ENCODE assay signal across 8 cellular contexts in genomic region chr17:8435245-8436168, GRCh38. TPM values are rescaled to one million over a fixed set of nuclear protein-coding genes. Genes with fewer than 3 reads are reported as not detected.
DNase-seq lines count a peak whose midpoint lies in the region; ATAC-seq and TF ChIP-seq lines count a peak whose summit lies in the region.

Gene NDEL1 (plus strand): TSS chr17:8435884. CDS start chr17:8444272, 8,388 bp downstream.

- H3K9ac ChIP-seq in mucosa of rectum (ENCODE audit: low read depth in 1 of 2, low read length in 2 of 2), result peak within 1 kb of the TSS; percentile 97 to 100

- peak within 1 kb of the TSS; percentile 97 for H3K27ac Mint-ChIP-seq in activated T-cell treated with anti-CD3 and anti-CD28 coated beads, Interleukin-2, amount 50 U/mL, for 24 hours

- ATAC-seq in GM21737 (IDR thresholded peaks at IDR 0.05; ENCODE audit: unreplicated experiment), result peak; percentile 95

- H3K4me3 Mint-ChIP-seq in activated T-cell treated with anti-CD3 and anti-CD28 coated beads, Interleukin-2, amount 50 U/mL, for 24 hours, result peak within 1 kb of the TSS; percentile 96

- peak; percentile 96 for TF ChIP-seq POLR2A in erythroblast (IDR thresholded peaks at IDR 0.05; ENCODE audit: low read length)

- H3K9me3 Mint-ChIP-seq in activated T-cell treated with anti-CD3 and anti-CD28 coated beads, Interleukin-2, amount 50 U/mL, for 24 hours, result no peaks in the 10 kb centered on the region

- H3K36me3 Mint-ChIP-seq in activated T-cell treated with anti-CD3 and anti-CD28 coated beads, Interleukin-2, amount 50 U/mL, for 24 hours (ENCODE audit: low read depth), result peaks cover 37% of the 10 kb centered on the region

- H3K36me3 ChIP-seq in mucosa of rectum (ENCODE audit: control insufficient read depth in 2 of 2, insufficient read depth in 2 of 2, low read length in 2 of 2), result peaks cover 1 to 4% of the 10 kb centered on the region in 2 donors

- H3K9me3 ChIP-seq in mucosa of rectum (ENCODE audit: control insufficient read depth in 2 of 2, low read length in 2 of 2), result no peaks in the 10 kb centered on the region

- peak; percentile 97 for DNase-seq in DMS53 treated with DMSO at 0.1 percent for 48 hours (lab: John Stamatoyannopoulos, UW; ENCODE audit: unreplicated experiment)
- peak; percentile 38 for DNase-seq in KG1 (lab: John Stamatoyannopoulos, UW)
- DNase-seq in activated T-cell treated with anti-CD3 and anti-CD28 coated beads, Interleukin-2, amount 50 U/mL, for 24 hours, result peak; percentile 99
- peak; percentile 98 to 100 for DNase-seq in erythroblast (lab: John Stamatoyannopoulos, UW)
- peak; percentile 96 to 98 for DNase-seq in stimulated activated CD8-positive, alpha-beta memory T cell treated with anti-CD3 and anti-CD28 coated beads, Interleukin-4, amount 100 ng/mL, for 4 hours (ENCODE audit: low read depth in 2 of 2, low spot score in 1 of 2)

- H3K4me1 ChIP-seq in mucosa of rectum (ENCODE audit: control insufficient read depth in 2 of 2, insufficient read depth in 2 of 2, low read length in 2 of 2), result peaks cover 10 to 11% of the 10 kb centered on the region in 2 donors

- peaks cover 33% of the 10 kb centered on the region for H3K4me1 Mint-ChIP-seq in activated T-cell treated with anti-CD3 and anti-CD28 coated beads, Interleukin-2, amount 50 U/mL, for 24 hours (ENCODE audit: low read depth)

- no peaks in the 10 kb centered on the region for H3K27me3 ChIP-seq in mucosa of rectum (ENCODE audit: control insufficient read depth in 2 of 2, insufficient read depth in 2 of 2, low read length in 2 of 2)

- H3K27ac ChIP-seq in mucosa of rectum (ENCODE audit: low read depth in 2 of 2, low read length in 2 of 2), result peak within 1 kb of the TSS; percentile 100

- peak within 1 kb of the TSS; percentile 96 to 98 for H3K4me3 ChIP-seq in mucosa of rectum (ENCODE audit: low read length in 2 of 2)

- H3K27me3 Mint-ChIP-seq in activated T-cell treated with anti-CD3 and anti-CD28 coated beads, Interleukin-2, amount 50 U/mL, for 24 hours, result no peaks in the 10 kb centered on the region

TF ChIP-seq in PFSK-1, 5 proteins besides CTCF, POLR2A, EP300 and RAD21:
- TF ChIP-seq POLR2AphosphoS5 (IDR thresholded peaks at IDR 0.05; ENCODE audit: low read depth, low read length) (peak; percentile 98), SIN3A (IDR thresholded peaks at IDR 0.05; ENCODE audit: borderline replicate concordance, insufficient read depth, low read length) (peak; percentile 82; the same call in 1 of the 2 replicates), FOXP2 (optimal IDR thresholded peaks at IDR 0.05; ENCODE audit: borderline replicate concordance, extremely low read depth, extremely low read length, insufficient read depth) (peak; percentile 92), TAF1 (IDR thresholded peaks at IDR 0.05; ENCODE audit: borderline replicate concordance, insufficient read depth, low read length) (peak; percentile 96), REST (IDR thresholded peaks at IDR 0.05; ENCODE audit: insufficient read depth in 1 of 2, low read depth in 2 of 2, low read length in 2 of 2) (peak; percentile 8 to 61; a peak in 1 of 4 replicates)

RNA-seq across cellular contexts. Expression of gene NDEL1, which starts in this region (rescaled TPM):
- 63.5 TPM for polyA plus RNA-seq in PFSK-1 (2012; ENCODE audit: insufficient read length, low read depth)

Comparison
In these comparisons a context has a peak if more than half of its experiments do, and no peak if none do; other contexts are left out.
1. Peak in every context shown above with its lines: DNase-seq, ATAC-seq, H3K4me3 ChIP-seq and H3K27ac ChIP-seq.
2. DNase-seq: peak in every context shown above with its lines; median percentile 99 in activated T-cell treated with anti-CD3 and anti-CD28 coated beads, Interleukin-2, amount 50 U/mL, for 24 hours; 99 in erythroblast; 97 in DMS53 treated with DMSO at 0.1 percent for 48 hours; 97 in stimulated activated CD8-positive, alpha-beta memory T cell treated with anti-CD3 and anti-CD28 coated beads, Interleukin-4, amount 100 ng/mL, for 4 hours; 38 in KG1.